ENCODE assay signal across 25 cellular contexts in the genomic region with DNA sequence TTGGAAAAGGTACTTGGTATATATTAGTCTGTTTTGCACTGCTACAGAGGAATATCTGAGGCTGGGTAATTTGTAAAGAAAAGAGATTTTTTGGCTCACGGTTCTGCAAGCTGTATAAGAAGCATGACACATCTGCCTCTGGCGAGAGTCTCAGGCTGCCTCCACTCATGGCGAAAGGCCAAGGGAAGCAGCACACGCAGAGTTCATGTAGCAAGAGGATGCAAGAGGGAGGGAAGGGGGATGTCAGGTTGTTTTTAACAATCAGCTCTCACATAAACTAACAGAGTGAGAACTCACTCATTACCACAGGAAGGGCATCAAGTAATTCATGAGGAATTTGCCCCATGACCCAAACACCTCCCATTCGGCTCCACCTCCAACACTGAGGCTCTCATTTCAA.
DNase-seq lines count a peak whose midpoint lies in the region; ATAC-seq, FAIRE-seq and TF ChIP-seq lines count a peak whose summit lies in the region.
"Had no signal": no experiment of that assay in that cellular context is flagged by ENCODE, and none has a peak within 500 bp of the region (broad histone marks: within the 10 kb centered on the region; RNA-seq: fewer than 3 reads in every experiment).

No MANE protein-coding gene starts in this region.

- H3K4me3 ChIP-seq in esophagus muscularis mucosa, result no peak overlapping the region
- H3K4me3 ChIP-seq in tibial nerve, result no peak overlapping the region
- H3K4me3 ChIP-seq: BLaER1 treated with 17β-estradiol and CSF1 and Interleukin-3, amounts not matched to agents 10 nM and 100 nM; coronary artery; GM23248; ovary; right lobe of liver had no signal

- TF ChIP-seq EP300 in esophagus muscularis mucosa (IDR thresholded peaks at IDR 0.05) (peak; percentile 31), tibial nerve (IDR thresholded peaks at IDR 0.05) (peak in 1 of 2 donors; percentile 33)

- H3K9me3 ChIP-seq in esophagus muscularis mucosa (no peaks in the 10 kb centered on the region), tibial nerve (peaks cover 0 to 25% (median 0%) of the 10 kb centered on the region in 4 donors)
- H3K9me3 ChIP-seq: ovary, right lobe of liver, SK-N-SH had no signal

- TF ChIP-seq POLR2A in esophagus muscularis mucosa (IDR thresholded peaks at IDR 0.05; ENCODE audit: low read depth) (no peak), tibial nerve (IDR thresholded peaks at IDR 0.05) (no peak), GM12891 (IDR thresholded peaks at IDR 0.05; ENCODE audit: low read depth, low read length) (no peak)

- H3K27ac ChIP-seq in esophagus muscularis mucosa (replicated peaks in 1 of 4), result peak overlapping the region; percentile 8 to 36 (median 12)
- no peak overlapping the region for H3K27ac ChIP-seq in tibial nerve
- H3K27ac ChIP-seq: BLaER1 treated with 17β-estradiol and CSF1 and Interleukin-3, amounts not matched to agents 10 nM and 100 nM; coronary artery; GM23248; ovary; right lobe of liver had no signal

- H3K4me1 ChIP-seq in esophagus muscularis mucosa (peaks cover 0 to 43% (median 29%) of the 10 kb centered on the region in 4 donors), tibial nerve (no peaks in the 10 kb centered on the region)
- H3K4me1 ChIP-seq: BLaER1 treated with 17β-estradiol and CSF1 and Interleukin-3, amounts not matched to agents 10 nM and 100 nM; right lobe of liver had no signal

- ATAC-seq in left colon, result no peak
- no peak for ATAC-seq in GM19397 (IDR thresholded peaks at IDR 0.05; ENCODE audit: unreplicated experiment)
- ATAC-seq: natural killer cell, right lobe of liver had no signal

- H3K27me3 ChIP-seq in esophagus muscularis mucosa, result no peaks in the 10 kb centered on the region
- H3K27me3 ChIP-seq in tibial nerve, result no peaks in the 10 kb centered on the region
- H3K27me3 ChIP-seq: BLaER1 treated with 17β-estradiol and CSF1 and Interleukin-3, amounts not matched to agents 10 nM and 100 nM; ovary; right lobe of liver had no signal

- FAIRE-seq in GM12891 (lab: Jason Lieb, UNC), result no peak
- FAIRE-seq: bronchial epithelial cell had no signal

- H3K36me3 ChIP-seq in esophagus muscularis mucosa, result no peaks in the 10 kb centered on the region
- H3K36me3 ChIP-seq in tibial nerve, result no peaks in the 10 kb centered on the region
- H3K36me3 ChIP-seq: BLaER1 treated with 17β-estradiol and CSF1 and Interleukin-3, amounts not matched to agents 10 nM and 100 nM; ovary; right lobe of liver had no signal

- WGBS in esophagus muscularis mucosa, result 21% methylated on average over 5 of the region's 5 CpGs
- WGBS in tibial nerve, 2 donors, result 19 to 30% methylated on average over 5 of the region's 5 CpGs

- TF ChIP-seq CTCF in esophagus muscularis mucosa (IDR thresholded peaks at IDR 0.05), result no peak
- no peak for TF ChIP-seq CTCF in tibial nerve (IDR thresholded peaks at IDR 0.05)

- DNase-seq in NCI-H1105 (lab: John Stamatoyannopoulos, UW), result peak; percentile 38
- peak; percentile 93 for DNase-seq in esophagus muscularis mucosa (ENCODE audit: extremely low spot score)
- peak; percentile 6 to 42 for DNase-seq in left colon
- DNase-seq in tibial nerve (ENCODE audit: low spot score in 2 of 2), result peak; percentile 38 to 47
- no peak for DNase-seq in GM12891 (ENCODE audit: insufficient read length, low spot score)
- DNase-seq in NCI-H226, result no peak
- DNase-seq: activated CD4-positive, alpha-beta T cell treated with anti-CD3 and anti-CD28 coated beads for 4 hours; activated naive CD4-positive, alpha-beta T cell treated with anti-CD3 and anti-CD28 coated beads, Interleukin-2, amount 10 ng/mL, durations not matched to agents 7 days and 5 days; amniotic stem cell; COR-L47; GF-D8; GM23248; MM.1S; natural killer cell; NCI-H146; NCI-H524 treated with DMSO at 0.1 percent for 48 hours; ovary; right lobe of liver; SK-N-SH; stimulated activated CD8-positive, alpha-beta memory T cell treated with anti-CD3 and anti-CD28 coated beads, Interleukin-4, amount 100 ng/mL, for 48 hours; T-helper 2 cell had no signal

- intact Hi-C loops in esophagus muscularis mucosa (cut with DNase I), result no loop called here
- intact Hi-C loops in left colon (cut with DNase I, micrococcal nuclease), result no loop called here

TF ChIP-seq in GM12891, 5 proteins besides CTCF, POLR2A, EP300 and RAD21:
- TF ChIP-seq POLR2AphosphoS5 (IDR thresholded peaks at IDR 0.05; ENCODE audit: low read depth, low read length) (no peak), POU2F2 (IDR thresholded peaks at IDR 0.05; ENCODE audit: low read depth, low read length) (no peak), SPI1 (IDR thresholded peaks at IDR 0.05; ENCODE audit: low read depth, low read length) (no peak), TAF1 (IDR thresholded peaks at IDR 0.05; ENCODE audit: low read depth, low read length) (no peak), PAX5 (IDR thresholded peaks at IDR 0.05; ENCODE audit: insufficient read depth, low read length, severe bottlenecking) (no peak)

Comparison
In these comparisons a context has a peak if more than half of its experiments do, and no peak if none do; other contexts are left out.
1. DNase-seq: peak in NCI-H1105 (single experiment), esophagus muscularis mucosa (single experiment), left colon (2 of 2) and tibial nerve (2 of 2); none in GM12891 (single experiment) and NCI-H226 (single experiment).
2. H3K27ac ChIP-seq: peak in esophagus muscularis mucosa (4 of 4); none in tibial nerve (0 of 4).